32 cellular contexts compared by ENCODE assay signal in the genomic region with DNA sequence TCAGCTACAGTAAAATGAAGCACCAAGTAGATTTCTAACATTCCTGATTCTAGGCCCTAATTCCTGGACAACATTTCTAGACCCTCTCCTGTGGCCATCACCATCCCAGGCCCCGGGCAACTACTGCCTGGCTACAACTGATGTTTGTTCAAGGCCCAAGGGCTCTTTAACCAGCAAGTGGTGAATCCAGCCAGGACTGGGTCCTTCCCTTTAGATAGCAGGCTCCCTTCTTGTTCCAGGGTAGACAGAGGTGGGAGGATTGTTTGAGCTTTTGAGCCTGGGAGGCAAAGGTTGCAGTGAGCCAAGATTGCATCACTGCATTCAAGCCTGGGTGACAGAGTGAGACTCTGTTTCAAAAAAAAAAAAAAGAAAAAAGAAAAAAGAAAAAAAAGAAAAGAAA. TPM values are rescaled to one million over a fixed set of nuclear protein-coding genes. Genes with fewer than 3 reads are reported as not detected.
"Had no signal": no experiment of that assay in that cellular context is flagged by ENCODE, and none has a peak within 500 bp of the region (broad histone marks: within the 10 kb centered on the region; RNA-seq: fewer than 3 reads in every experiment).

No MANE protein-coding gene starts in this region.

- H3K4me3 ChIP-seq: adrenal gland, ascending aorta, coronary artery, dorsolateral prefrontal cortex, gastroesophageal sphincter, sigmoid colon, smooth muscle cell, upper lobe of left lung had no signal

- H3K36me3 ChIP-seq: adrenal gland, ascending aorta, brain microvascular endothelial cell, gastroesophageal sphincter, neutrophil, sigmoid colon, upper lobe of left lung had no signal

- H3K9me3 Mint-ChIP-seq: stimulated activated memory B cell treated with anti-CD40 and anti-IgM and Interleukin-4, amounts not matched to agents 10 μg/mL and 1 μg/mL and 100 μg/mL, for 72 hours; stimulated activated naive CD8-positive, alpha-beta T cell treated with anti-CD3 and anti-CD28 coated beads, Interleukin-15, amount 100 ng/mL, for 72 hours had no signal

- H3K4me2 ChIP-seq: smooth muscle cell had no signal

- H3K36me3 Mint-ChIP-seq: activated naive CD8-positive, alpha-beta T cell; mesothelial cell of epicardium; stimulated activated memory B cell treated with anti-CD40 and anti-IgM and Interleukin-4, amounts not matched to agents 10 μg/mL and 1 μg/mL and 100 μg/mL, for 72 hours had no signal

- H3K4me1 Mint-ChIP-seq: mesothelial cell of epicardium; naive B cell; stimulated activated memory B cell treated with anti-CD40 and anti-IgM and Interleukin-4, amounts not matched to agents 10 μg/mL and 1 μg/mL and 100 μg/mL, for 72 hours; stimulated activated naive CD8-positive, alpha-beta T cell treated with anti-CD3 and anti-CD28 coated beads, Interleukin-15, amount 100 ng/mL, for 72 hours had no signal

- H3K4me1 ChIP-seq: adrenal gland, ascending aorta, gastroesophageal sphincter, sigmoid colon had no signal

- DNase-seq: activated CD4-positive, alpha-beta T cell treated with anti-CD3 and anti-CD28 coated beads for 4 hours; activated CD4-positive, alpha-beta T cell treated with anti-CD3 and anti-CD28 coated beads, Interleukin-2, amount 50 U/mL, for 4 hours; activated CD8-positive, alpha-beta memory T cell treated with anti-CD3 and anti-CD28 coated beads for 24 hours; activated effector memory CD4-positive, alpha-beta T cell treated with Interleukin-2 at 50 U/mL for 16 hours; activated naive CD4-positive, alpha-beta T cell treated with Interleukin-2 at 50 U/mL for 16 hours; adrenal gland; brain microvascular endothelial cell; dorsolateral prefrontal cortex; hippocampal formation; left colon; mammary epithelial cell; naive B cell; nephron progenitor cell; retina; sigmoid colon; stimulated activated CD4-positive, alpha-beta T cell treated with anti-CD3 and anti-CD28 coated beads, Interleukin-1b, Interleukin-23, amount 100 ng/mL, for 48 hours; stimulated activated CD4-positive, alpha-beta T cell treated with anti-CD3 and anti-CD28 coated beads, Interleukin-4, amount 100 ng/mL, for 4 hours; stimulated activated CD8-positive, alpha-beta memory T cell treated with anti-CD3 and anti-CD28 coated beads, Interleukin-4, amount 100 ng/mL, for 48 hours; stimulated activated naive CD8-positive, alpha-beta T cell treated with anti-CD3 and anti-CD28 coated beads, Interleukin-15, amount 100 ng/mL, for 72 hours; substantia nigra had no signal

- H3K27ac ChIP-seq: adrenal gland, ascending aorta, brain microvascular endothelial cell, coronary artery, dorsolateral prefrontal cortex, gastroesophageal sphincter, neutrophil, sigmoid colon, upper lobe of left lung had no signal

- FAIRE-seq: endothelial cell of umbilical vein, keratinocyte had no signal

- H3K9me3 ChIP-seq: adrenal gland, ascending aorta, gastroesophageal sphincter, neutrophil, sigmoid colon, upper lobe of left lung had no signal

- H3K27ac Mint-ChIP-seq: activated naive CD8-positive, alpha-beta T cell; mesothelial cell of epicardium; naive B cell; nephron progenitor cell; stimulated activated memory B cell treated with anti-CD40 and anti-IgM and Interleukin-4, amounts not matched to agents 10 μg/mL and 1 μg/mL and 100 μg/mL, for 72 hours; stimulated activated naive CD8-positive, alpha-beta T cell treated with anti-CD3 and anti-CD28 coated beads, Interleukin-15, amount 100 ng/mL, for 72 hours had no signal

- H3K27me3 ChIP-seq: adrenal gland, ascending aorta, brain microvascular endothelial cell, dorsolateral prefrontal cortex, gastroesophageal sphincter, neutrophil, sigmoid colon, upper lobe of left lung had no signal

- H3K4me3 Mint-ChIP-seq: activated naive CD8-positive, alpha-beta T cell; mesothelial cell of epicardium; nephron progenitor cell; stimulated activated memory B cell treated with anti-CD40 and anti-IgM and Interleukin-4, amounts not matched to agents 10 μg/mL and 1 μg/mL and 100 μg/mL, for 72 hours; stimulated activated naive CD8-positive, alpha-beta T cell treated with anti-CD3 and anti-CD28 coated beads, Interleukin-15, amount 100 ng/mL, for 72 hours had no signal

RNA-seq across cellular contexts. Expression of a gene that starts 12.7 kb away (rescaled TPM):
- total RNA-seq: T-helper 1 cell treated with Interleukin-12 subunit alpha and Interleukin-12 subunit beta and Interleukin-4 antibody, amounts not matched to agents 30 ng/mL and 1 ng/mL, for 36 hours had no signal
